ENCODE assay signal across 8 cellular contexts in genomic region chr1:200888349-200888838, GRCh38. TPM values are rescaled to one million over a fixed set of nuclear protein-coding genes. Genes with fewer than 3 reads are reported as not detected.
DNase-seq lines count a peak whose midpoint lies in the region; ATAC-seq, FAIRE-seq and TF ChIP-seq lines count a peak whose summit lies in the region.

No MANE protein-coding gene starts in this region.

- no peak overlapping the region for H2AFZ ChIP-seq in OCI-LY7 (ENCODE audit: low read length)

- H3K9me3 ChIP-seq in OCI-LY7 (ENCODE audit: low read length), result no peaks in the 10 kb centered on the region

- CTCF ChIA-PET in OCI-LY7 (lab: Charles Lee; ENCODE audit: unreplicated experiment), result interaction anchor here (0.5 to 0.7 kb wide), 2 partner anchors 10 to 150 kb away, joined by 3 read pairs; no protein-coding TSS in a partner anchor

- H3K4me2 ChIP-seq in OCI-LY7 (ENCODE audit: low read length), result no peak overlapping the region

- intact Hi-C loops in OCI-LY7 (cut with micrococcal nuclease; ENCODE audit: unreplicated experiment), result no loop called here

- no peak overlapping the region for H3K4me3 ChIP-seq in OCI-LY7 (ENCODE audit: low read depth, low read length, poor library complexity, severe bottlenecking)

- DNase-seq in OCI-LY7 (ENCODE audit: low spot score) (peak; percentile 43), NCI-H1417 (lab: John Stamatoyannopoulos, UW) (no peak), cerebellum (ENCODE audit: low spot score) (no peak), H54 (ENCODE audit: insufficient read length, low spot score) (no peak)
- peak; percentile 47 for DNase-seq in activated T-helper 9 cell treated with anti-CD3 and anti-CD28 coated beads, Interleukin-2, amount 50 U/mL, for 16 hours (ENCODE audit: low read depth)
- peak; percentile 45 to 46 for DNase-seq in stimulated activated CD4-positive, alpha-beta T cell treated with anti-CD3 and anti-CD28 coated beads, Interleukin-15, amount 100 ng/mL, for 48 hours (ENCODE audit: low read depth in 2 of 2)

- no peak for FAIRE-seq in H54 (lab: Jason Lieb, UNC)

- BruUV-seq in OCI-LY7 (replicated peaks; lab: Mats Ljungman, UMichigan), result no TSS peak

- H4K20me1 ChIP-seq in OCI-LY7 (ENCODE audit: insufficient read depth, low read length), result no peaks in the 10 kb centered on the region

- no peaks in the 10 kb centered on the region for H3K79me2 ChIP-seq in OCI-LY7 (ENCODE audit: insufficient read depth, low read depth, low read length)

- no peaks in the 10 kb centered on the region for H3K36me3 ChIP-seq in OCI-LY7 (ENCODE audit: insufficient read depth, low read length)

- H3K9me2 ChIP-seq in OCI-LY7 (ENCODE audit: insufficient read depth, low read length), result no peaks in the 10 kb centered on the region

- no peak for TF ChIP-seq POLR2A in H54 (IDR thresholded peaks at IDR 0.05; ENCODE audit: low read depth, low read length)

- TF ChIP-seq CTCF in OCI-LY7 (conservative IDR thresholded peaks at IDR 0.05; ENCODE audit: low read length), result no peak

- POLR2A ChIA-PET in OCI-LY7 (lab: Charles Lee), result interaction anchor here (0.7 to 2.3 kb wide), 5 partner anchors 9 to 246 kb away, joined by 3 to 16 read pairs (median 4); no protein-coding TSS in a partner anchor

- H3K27ac ChIP-seq in OCI-LY7 (ENCODE audit: low read depth, low read length, poor library complexity, severe bottlenecking), result no peak overlapping the region

- ATAC-seq in GM18861 (IDR thresholded peaks at IDR 0.05; ENCODE audit: unreplicated experiment), result peak; percentile 85
- ATAC-seq in HG02884 (IDR thresholded peaks at IDR 0.05; ENCODE audit: unreplicated experiment), result peak; percentile 89

- H3K4me1 ChIP-seq in OCI-LY7 (ENCODE audit: insufficient read depth, low read length, poor library complexity, severe bottlenecking), result peaks cover 5% of the 10 kb centered on the region

RNA-seq across cellular contexts. Expression of gene INAVA, which starts 6.3 kb away (rescaled TPM):
- total RNA-seq in OCI-LY7 (2014; rRNA removed; shearing (Covaris generic)), result not detected in 2 replicates
- total RNA-seq in OCI-LY7 (2022), result not detected in 2 replicates
- 2.2 TPM for total RNA-seq in cerebellum

RNA-seq across cellular contexts. Expression of gene GPR25, which starts 15.6 kb away (rescaled TPM):
- not detected in 2 replicates for total RNA-seq in OCI-LY7 (2014; rRNA removed; shearing (Covaris generic))
- not detected in 2 replicates for total RNA-seq in OCI-LY7 (2022)
- total RNA-seq in cerebellum, result not detected

Comparison
In these comparisons a context has a peak if more than half of its experiments do, and no peak if none do; other contexts are left out.
1. DNase-seq: peak in OCI-LY7 (single experiment), activated T-helper 9 cell treated with anti-CD3 and anti-CD28 coated beads, Interleukin-2, amount 50 U/mL, for 16 hours (single experiment) and stimulated activated CD4-positive, alpha-beta T cell treated with anti-CD3 and anti-CD28 coated beads, Interleukin-15, amount 100 ng/mL, for 48 hours (2 of 2); none in NCI-H1417 (0 of 3), cerebellum (single experiment) and H54 (single experiment).